Comparison of ENCODE assay signal across 8 cellular contexts in genomic region chr6:35343092-35343834, GRCh38. TPM values are rescaled to one million over a fixed set of nuclear protein-coding genes. Genes with fewer than 3 reads are reported as not detected.
DNase-seq lines count a peak whose midpoint lies in the region; ATAC-seq and TF ChIP-seq lines count a peak whose summit lies in the region.

No MANE protein-coding gene starts in this region.

- intact Hi-C loops in PC-3 (cut with micrococcal nuclease) (no loop called here), upper lobe of right lung (cut with DNase I) (loop anchor here (5.0 kb wide), 1 partner anchor 104 kb away; no protein-coding TSS in a partner anchor)
- intact Hi-C loops in dendritic cell treated with granulocyte-macrophage colony-stimulating factor and Interleukin-4, amounts not matched to agents 40 ng/mL and 50 ng/mL, for 4 days (cut with micrococcal nuclease), result loop anchor here (2.0 to 5.0 kb wide), 2 partner anchors 28 to 46 kb away; partner anchors contain the start of gene DEF6

- peak overlapping the region; percentile 89 for H3K4me3 Mint-ChIP-seq in dendritic cell treated with granulocyte-macrophage colony-stimulating factor and Interleukin-4, amounts not matched to agents 40 ng/mL and 50 ng/mL, for 4 days
- peak overlapping the region; percentile 84 for H3K4me3 Mint-ChIP-seq in mesothelial cell of epicardium

- H3K9me3 Mint-ChIP-seq in dendritic cell treated with granulocyte-macrophage colony-stimulating factor and Interleukin-4, amounts not matched to agents 40 ng/mL and 50 ng/mL, for 4 days, result no peaks in the 10 kb centered on the region
- H3K9me3 Mint-ChIP-seq in mesothelial cell of epicardium, result no peaks in the 10 kb centered on the region

- H3K27me3 ChIP-seq in PC-3 (ENCODE audit: low read length) (no peaks in the 10 kb centered on the region), upper lobe of right lung (no peaks in the 10 kb centered on the region)

- CTCF ChIA-PET in PC-3 (lab: Charles Lee), result interaction anchor here (0.8 to 3.8 kb wide), 2 partner anchors 58 to 72 kb away, joined by 3 to 28 read pairs; no protein-coding TSS in a partner anchor

- H3F3A ChIP-seq in PC-3 (ENCODE audit: low read length, unreplicated experiment), result no peaks in the 10 kb centered on the region

- POLR2A ChIA-PET in PC-3 (lab: Charles Lee; ENCODE audit: unreplicated experiment), result interaction anchor here (0.6 to 0.7 kb wide), 2 partner anchors 72 to 138 kb away, joined by 3 to 15 read pairs; no protein-coding TSS in a partner anchor

- H2AFZ ChIP-seq in PC-3 (ENCODE audit: low read length), result no peak overlapping the region

- H3K4me1 ChIP-seq in PC-3 (ENCODE audit: insufficient read depth, low read length), result peaks cover 34% of the 10 kb centered on the region
- peaks cover 18% of the 10 kb centered on the region for H3K4me1 ChIP-seq in upper lobe of right lung

- no peaks in the 10 kb centered on the region for H3K9me2 ChIP-seq in PC-3 (replicated peaks; ENCODE audit: low read length)

- H3K79me2 ChIP-seq in PC-3 (ENCODE audit: low read length), result peaks cover 55% of the 10 kb centered on the region

- H3K27ac ChIP-seq in PC-3 (ENCODE audit: low read length), result peak overlapping the region; percentile 51
- H3K27ac ChIP-seq in upper lobe of right lung, result peak overlapping the region; percentile 87

- H3K9me3 ChIP-seq in PC-3 (ENCODE audit: low read length) (no peaks in the 10 kb centered on the region), upper lobe of right lung (no peaks in the 10 kb centered on the region)

- BruUV-seq in PC-3 (replicated peaks; lab: Mats Ljungman, UMichigan), result TSS peak; percentile 54

- no peak for TF ChIP-seq CTCF in PC-3 (conservative IDR thresholded peaks at IDR 0.05; ENCODE audit: low read depth, low read length)
- TF ChIP-seq CTCF in mesothelial cell of epicardium (IDR thresholded peaks at IDR 0.05; ENCODE audit: unreplicated experiment), result no peak
- no peak for TF ChIP-seq CTCF in upper lobe of right lung (IDR thresholded peaks at IDR 0.05)

- H3K27me3 Mint-ChIP-seq in dendritic cell treated with granulocyte-macrophage colony-stimulating factor and Interleukin-4, amounts not matched to agents 40 ng/mL and 50 ng/mL, for 4 days, result peaks cover 7% of the 10 kb centered on the region
- no peaks in the 10 kb centered on the region for H3K27me3 Mint-ChIP-seq in mesothelial cell of epicardium (ENCODE audit: low read depth)

- peaks cover 44% of the 10 kb centered on the region for H3K4me1 Mint-ChIP-seq in dendritic cell treated with granulocyte-macrophage colony-stimulating factor and Interleukin-4, amounts not matched to agents 40 ng/mL and 50 ng/mL, for 4 days (ENCODE audit: low read depth)
- H3K4me1 Mint-ChIP-seq in mesothelial cell of epicardium, result peaks cover 23% of the 10 kb centered on the region

- H4K20me1 ChIP-seq in PC-3 (ENCODE audit: low read length), result peaks cover 44% of the 10 kb centered on the region

- peak overlapping the region; percentile 95 for H3K9ac ChIP-seq in PC-3 (ENCODE audit: low read length)

- peak; percentile 42 for DNase-seq in GM03348 (ENCODE audit: low spot score)
- peak; percentile 27 for DNase-seq in PC-3
- no peak for DNase-seq in mesothelial cell of epicardium (ENCODE audit: low spot score in 2 of 2, unreplicated experiment in 2 of 2)
- peak; percentile 79 for DNase-seq in upper lobe of right lung
- no peak for DNase-seq in foreskin melanocyte
- DNase-seq in NCI-H1436 (lab: John Stamatoyannopoulos, UW), result no peak

- H3K4me3 ChIP-seq in PC-3 (ENCODE audit: low read length), result peak overlapping the region; percentile 98
- H3K4me3 ChIP-seq in upper lobe of right lung, result peak overlapping the region; percentile 88

- H3K4me2 ChIP-seq in PC-3 (ENCODE audit: low read length), result peak overlapping the region; percentile 98

- peak; percentile 2 for ATAC-seq in PC-3
- peak; percentile 29 for ATAC-seq in upper lobe of right lung
- no peak for ATAC-seq in GM19395 (IDR thresholded peaks at IDR 0.05; ENCODE audit: unreplicated experiment)

- peak overlapping the region; percentile 91 for H3K27ac Mint-ChIP-seq in dendritic cell treated with granulocyte-macrophage colony-stimulating factor and Interleukin-4, amounts not matched to agents 40 ng/mL and 50 ng/mL, for 4 days
- peak overlapping the region; percentile 91 for H3K27ac Mint-ChIP-seq in mesothelial cell of epicardium

- H3K36me3 Mint-ChIP-seq in dendritic cell treated with granulocyte-macrophage colony-stimulating factor and Interleukin-4, amounts not matched to agents 40 ng/mL and 50 ng/mL, for 4 days (ENCODE audit: low read depth), result peaks cover 59% of the 10 kb centered on the region
- peaks cover 5% of the 10 kb centered on the region for H3K36me3 Mint-ChIP-seq in mesothelial cell of epicardium

- H3K36me3 ChIP-seq in PC-3 (ENCODE audit: low read depth, low read length) (peaks cover 25% of the 10 kb centered on the region; the same call in 1 of the 2 replicates), upper lobe of right lung (peaks cover 6% of the 10 kb centered on the region)

RNA-seq across cellular contexts. Expression of gene PPARD, which starts 0.9 kb away (rescaled TPM):
- total RNA-seq in PC-3 (2014; rRNA removed), result 24.5 and 26.2 TPM in 2 replicates
- total RNA-seq in mesothelial cell of epicardium, result 19.5 to 21.7 TPM (median 20.8 TPM) in 3 replicates
- total RNA-seq in upper lobe of right lung, result 31.6 TPM

RNA-seq across cellular contexts. Expression of gene DEF6, which starts 45.6 kb away (rescaled TPM):
- total RNA-seq in PC-3 (2014; rRNA removed), result 37.3 and 42.8 TPM in 2 replicates
- 9.3 to 11.3 TPM (median 9.7 TPM) in 3 replicates for total RNA-seq in mesothelial cell of epicardium
- total RNA-seq in upper lobe of right lung, result 17.4 TPM

Comparison
In these comparisons a context has a peak if more than half of its experiments do, and no peak if none do; other contexts are left out.
1. DNase-seq: peak in GM03348 (single experiment), PC-3 (single experiment) and upper lobe of right lung (single experiment); none in mesothelial cell of epicardium (0 of 2), foreskin melanocyte (single experiment) and NCI-H1436 (single experiment).